ENCODE assay signal across 8 cellular contexts in the genomic region with DNA sequence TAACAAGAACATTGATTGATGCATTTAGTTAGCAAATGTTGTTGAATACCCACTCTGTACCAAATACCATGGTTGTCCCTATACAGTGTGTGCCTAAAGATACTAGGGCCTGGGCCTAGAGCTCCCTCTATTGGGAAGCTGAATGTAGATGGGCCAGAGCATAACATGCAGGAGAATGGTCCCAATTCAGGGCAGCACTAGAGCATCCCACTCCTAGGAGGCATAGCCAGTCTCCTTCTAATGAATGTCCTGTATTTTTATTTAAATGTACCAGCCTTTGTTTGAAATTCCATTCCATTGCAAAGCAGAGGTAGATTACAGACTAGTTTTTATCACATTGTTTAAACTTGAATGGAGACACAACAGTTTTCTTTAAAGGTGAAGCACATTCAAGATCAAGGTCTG.
DNase-seq lines count a peak whose midpoint lies in the region; ATAC-seq and TF ChIP-seq lines count a peak whose summit lies in the region.

No MANE protein-coding gene starts in this region.

- peaks cover 23 to 58% of the 10 kb centered on the region in 2 donors for H3K36me3 ChIP-seq in ascending aorta

- H3K4me3 ChIP-seq in ascending aorta: no peak overlapping the region

- intact Hi-C loops in ascending aorta (cut with DNase I): loop anchor here (1.0 kb wide), 1 partner anchor 152 kb away; a partner anchor contains a TSS

- in situ Hi-C loops in G401 (cut with HindIII; ENCODE audit: low sequenced_read_pairs): no loop called here

- peaks cover 0 to 4% of the 10 kb centered on the region in 2 donors for H3K4me1 ChIP-seq in ascending aorta

- ATAC-seq in GM19467 (IDR thresholded peaks at IDR 0.05; ENCODE audit: unreplicated experiment): peak; percentile 96
- ATAC-seq in HG03457 (IDR thresholded peaks at IDR 0.05; ENCODE audit: unreplicated experiment): peak; percentile 85

- H3K27me3 ChIP-seq in ascending aorta: no peaks in the 10 kb centered on the region

- TF ChIP-seq CTCF in ascending aorta (IDR thresholded peaks at IDR 0.05): peak; percentile 52 to 81 (median 54)

- no peaks in the 10 kb centered on the region for H3K9me3 ChIP-seq in ascending aorta

- peak; percentile 70 for DNase-seq in G401 (ENCODE audit: low spot score)
- peak; percentile 21 for DNase-seq in NOMO-1 treated with DMSO at 0.1 percent for 48 hours (lab: John Stamatoyannopoulos, UW; ENCODE audit: unreplicated experiment)
- no peak for DNase-seq in ascending aorta (ENCODE audit: low spot score in 2 of 2)
- DNase-seq in iPS DF 4.7 (ENCODE audit: extremely low read depth, low spot score): peak; percentile 75
- DNase-seq in stimulated activated CD4-positive, alpha-beta T cell treated with anti-CD3 and anti-CD28 coated beads, Interleukin-15, amount 100 ng/mL, for 48 hours (ENCODE audit: low read depth in 2 of 2): peak; percentile 4 to 5
- no peak for DNase-seq in occipital lobe (lab: John Stamatoyannopoulos, UW)

- H3K27ac ChIP-seq in ascending aorta: no peak overlapping the region

Comparison
In these comparisons a context has a peak if more than half of its experiments do, and no peak if none do; other contexts are left out.
1. DNase-seq: peak in G401 (single experiment), NOMO-1 treated with DMSO at 0.1 percent for 48 hours (single experiment), iPS DF 4.7 (single experiment) and stimulated activated CD4-positive, alpha-beta T cell treated with anti-CD3 and anti-CD28 coated beads, Interleukin-15, amount 100 ng/mL, for 48 hours (2 of 2); none in ascending aorta (0 of 2) and occipital lobe (single experiment).